Comparison of ENCODE assay signal across 24 cellular contexts in genomic region chr17:48463531-48463930, GRCh38. TPM values are rescaled to one million over a fixed set of nuclear protein-coding genes. Genes with fewer than 3 reads are reported as not detected.
"Had no signal": no experiment of that assay in that cellular context is flagged by ENCODE, and none has a peak within 500 bp of the region (broad histone marks: within the 10 kb centered on the region; RNA-seq: fewer than 3 reads in every experiment).

No MANE protein-coding gene starts in this region.

- H3K9me3 ChIP-seq: ascending aorta, body of pancreas, Peyer's patch, SJSA1 had no signal

- ATAC-seq: activated CD4-positive, CD25-positive, alpha-beta regulatory T cell treated with anti-CD3 and anti-CD28 coated beads, Interleukin-2, amount 50 U/mL, for 24 hours; activated CD8-positive, alpha-beta T cell treated with anti-CD3 and anti-CD28 coated beads for 36 hours; activated naive CD4-positive, alpha-beta T cell treated with anti-CD3 and anti-CD28 coated beads, Interleukin-2, amount 50 U/mL, for 72 hours; activated naive CD8-positive, alpha-beta T cell treated with anti-CD3 and anti-CD28 coated beads, Interleukin-2, amount 50 U/mL, for 24 hours; body of pancreas; SK-N-SH treated with all-trans-retinoic acid at 6 μM for 48 hours had no signal

- DNase-seq: activated CD4-positive, alpha-beta T cell treated with anti-CD3 and anti-CD28 coated beads for 4 hours; activated CD8-positive, alpha-beta memory T cell treated with anti-CD3 and anti-CD28 coated beads, Interleukin-2, amount 50 U/mL, for 4 hours; activated CD8-positive, alpha-beta T cell treated with anti-CD3 and anti-CD28 coated beads for 36 hours; activated effector memory CD4-positive, alpha-beta T cell treated with anti-CD3 and anti-CD28 coated beads, Interleukin-2, amount 50 U/mL, for 16 hours; activated naive CD4-positive, alpha-beta T cell treated with Interleukin-2 at 50 U/mL for 16 hours; activated naive CD8-positive, alpha-beta T cell treated with anti-CD3 and anti-CD28 coated beads, Interleukin-2, amount 50 U/mL, for 24 hours; amniotic stem cell; NCI-H1436; NCI-H1694 treated with DMSO at 0.1 percent for 48 hours; NCI-H446; NCI-H524; NK-92 treated with Interleukin-12 subunit alpha and Interleukin-12 subunit beta, amount 100 ng/mL, for 24 hours; Peyer's patch; Right ventricle myocardium superior; SW 1271 had no signal

- H3K36me3 ChIP-seq: ascending aorta, Peyer's patch, SJSA1 had no signal

- H3K4me3 ChIP-seq: ascending aorta, body of pancreas, Peyer's patch, SJSA1 had no signal

- H3K4me1 ChIP-seq: ascending aorta, body of pancreas, Peyer's patch, SJSA1 had no signal

- H3K27me3 ChIP-seq: body of pancreas, Peyer's patch had no signal

- H3K27ac ChIP-seq: ascending aorta, body of pancreas, Peyer's patch, RWPE1, SJSA1 had no signal

RNA-seq across cellular contexts. Expression of gene SKAP1, which starts 33.5 kb away (rescaled TPM):
- total RNA-seq: ascending aorta, bronchial epithelial cell, MCF 10A had no signal
